Comparison of ENCODE assay signal across 2 cellular contexts in the genomic region with DNA sequence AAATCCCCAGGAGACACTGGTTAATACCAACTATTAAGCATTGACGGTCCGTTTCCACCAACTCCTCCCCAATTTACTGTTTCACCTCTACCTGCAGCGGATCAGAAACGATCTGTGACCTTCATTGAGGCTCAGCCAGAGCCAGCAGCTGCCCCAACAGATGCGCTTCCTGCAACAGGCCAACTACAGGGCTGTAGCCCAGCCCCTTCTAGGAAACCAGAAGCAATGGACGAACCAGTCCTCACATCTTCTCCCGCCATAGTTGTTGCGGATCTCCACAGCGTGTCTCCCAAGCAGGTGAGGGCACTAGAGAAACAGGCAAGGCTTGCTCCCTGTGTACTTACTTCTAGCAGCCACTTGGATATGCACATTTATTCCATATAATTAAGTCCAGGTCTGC.
TF ChIP-seq lines count a peak whose summit lies in the region.

No MANE protein-coding gene starts in this region.

TF ChIP-seq in WTC11, 78 proteins besides CTCF, POLR2A, EP300 and RAD21:
- TF ChIP-seq SMAD4 (CRISPR knock-in tag; IDR thresholded peaks at IDR 0.05): no peak
- TF ChIP-seq, protein P1, sequence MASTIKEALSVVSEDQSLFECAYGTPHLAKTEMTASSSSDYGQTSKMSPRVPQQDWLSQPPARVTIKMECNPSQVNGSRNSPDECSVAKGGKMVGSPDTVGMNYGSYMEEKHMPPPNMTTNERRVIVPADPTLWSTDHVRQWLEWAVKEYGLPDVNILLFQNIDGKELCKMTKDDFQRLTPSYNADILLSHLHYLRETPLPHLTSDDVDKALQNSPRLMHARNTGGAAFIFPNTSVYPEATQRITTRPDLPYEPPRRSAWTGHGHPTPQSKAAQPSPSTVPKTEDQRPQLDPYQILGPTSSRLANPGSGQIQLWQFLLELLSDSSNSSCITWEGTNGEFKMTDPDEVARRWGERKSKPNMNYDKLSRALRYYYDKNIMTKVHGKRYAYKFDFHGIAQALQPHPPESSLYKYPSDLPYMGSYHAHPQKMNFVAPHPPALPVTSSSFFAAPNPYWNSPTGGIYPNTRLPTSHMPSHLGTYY (CRISPR knock-in tag; IDR thresholded peaks at IDR 0.05): no peak
- no peak for TF ChIP-seq ATF1 (CRISPR knock-in tag; IDR thresholded peaks at IDR 0.05)
- TF ChIP-seq, protein P2, sequence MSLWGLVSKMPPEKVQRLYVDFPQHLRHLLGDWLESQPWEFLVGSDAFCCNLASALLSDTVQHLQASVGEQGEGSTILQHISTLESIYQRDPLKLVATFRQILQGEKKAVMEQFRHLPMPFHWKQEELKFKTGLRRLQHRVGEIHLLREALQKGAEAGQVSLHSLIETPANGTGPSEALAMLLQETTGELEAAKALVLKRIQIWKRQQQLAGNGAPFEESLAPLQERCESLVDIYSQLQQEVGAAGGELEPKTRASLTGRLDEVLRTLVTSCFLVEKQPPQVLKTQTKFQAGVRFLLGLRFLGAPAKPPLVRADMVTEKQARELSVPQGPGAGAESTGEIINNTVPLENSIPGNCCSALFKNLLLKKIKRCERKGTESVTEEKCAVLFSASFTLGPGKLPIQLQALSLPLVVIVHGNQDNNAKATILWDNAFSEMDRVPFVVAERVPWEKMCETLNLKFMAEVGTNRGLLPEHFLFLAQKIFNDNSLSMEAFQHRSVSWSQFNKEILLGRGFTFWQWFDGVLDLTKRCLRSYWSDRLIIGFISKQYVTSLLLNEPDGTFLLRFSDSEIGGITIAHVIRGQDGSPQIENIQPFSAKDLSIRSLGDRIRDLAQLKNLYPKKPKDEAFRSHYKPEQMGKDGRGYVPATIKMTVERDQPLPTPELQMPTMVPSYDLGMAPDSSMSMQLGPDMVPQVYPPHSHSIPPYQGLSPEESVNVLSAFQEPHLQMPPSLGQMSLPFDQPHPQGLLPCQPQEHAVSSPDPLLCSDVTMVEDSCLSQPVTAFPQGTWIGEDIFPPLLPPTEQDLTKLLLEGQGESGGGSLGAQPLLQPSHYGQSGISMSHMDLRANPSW (CRISPR knock-in tag; conservative IDR thresholded peaks at IDR 0.05; ENCODE audit: low read depth): no peak
- TF ChIP-seq, protein P3, sequence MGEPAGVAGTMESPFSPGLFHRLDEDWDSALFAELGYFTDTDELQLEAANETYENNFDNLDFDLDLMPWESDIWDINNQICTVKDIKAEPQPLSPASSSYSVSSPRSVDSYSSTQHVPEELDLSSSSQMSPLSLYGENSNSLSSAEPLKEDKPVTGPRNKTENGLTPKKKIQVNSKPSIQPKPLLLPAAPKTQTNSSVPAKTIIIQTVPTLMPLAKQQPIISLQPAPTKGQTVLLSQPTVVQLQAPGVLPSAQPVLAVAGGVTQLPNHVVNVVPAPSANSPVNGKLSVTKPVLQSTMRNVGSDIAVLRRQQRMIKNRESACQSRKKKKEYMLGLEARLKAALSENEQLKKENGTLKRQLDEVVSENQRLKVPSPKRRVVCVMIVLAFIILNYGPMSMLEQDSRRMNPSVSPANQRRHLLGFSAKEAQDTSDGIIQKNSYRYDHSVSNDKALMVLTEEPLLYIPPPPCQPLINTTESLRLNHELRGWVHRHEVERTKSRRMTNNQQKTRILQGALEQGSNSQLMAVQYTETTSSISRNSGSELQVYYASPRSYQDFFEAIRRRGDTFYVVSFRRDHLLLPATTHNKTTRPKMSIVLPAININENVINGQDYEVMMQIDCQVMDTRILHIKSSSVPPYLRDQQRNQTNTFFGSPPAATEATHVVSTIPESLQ (CRISPR knock-in tag; IDR thresholded peaks at IDR 0.05): no peak
- TF ChIP-seq, protein P4, sequence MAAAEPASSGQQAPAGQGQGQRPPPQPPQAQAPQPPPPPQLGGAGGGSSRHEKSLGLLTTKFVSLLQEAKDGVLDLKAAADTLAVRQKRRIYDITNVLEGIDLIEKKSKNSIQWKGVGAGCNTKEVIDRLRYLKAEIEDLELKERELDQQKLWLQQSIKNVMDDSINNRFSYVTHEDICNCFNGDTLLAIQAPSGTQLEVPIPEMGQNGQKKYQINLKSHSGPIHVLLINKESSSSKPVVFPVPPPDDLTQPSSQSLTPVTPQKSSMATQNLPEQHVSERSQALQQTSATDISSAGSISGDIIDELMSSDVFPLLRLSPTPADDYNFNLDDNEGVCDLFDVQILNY (CRISPR knock-in tag; IDR thresholded peaks at IDR 0.05): no peak
- TF ChIP-seq ZNF121 (CRISPR knock-in tag; IDR thresholded peaks at IDR 0.05): no peak
- no peak for TF ChIP-seq IRF2 (CRISPR knock-in tag; IDR thresholded peaks at IDR 0.05; ENCODE audit: borderline replicate concordance, low read depth)
- TF ChIP-seq ZBTB21 (CRISPR knock-in tag; IDR thresholded peaks at IDR 0.05; ENCODE audit: borderline replicate concordance): no peak
- no peak for TF ChIP-seq ZNF671 (CRISPR knock-in tag; IDR thresholded peaks at IDR 0.05)
- TF ChIP-seq ZNF232 (CRISPR knock-in tag; IDR thresholded peaks at IDR 0.05): no peak
- no peak for TF ChIP-seq ETV6 (CRISPR knock-in tag; IDR thresholded peaks at IDR 0.05)
- no peak for TF ChIP-seq GRHL2 (CRISPR knock-in tag; IDR thresholded peaks at IDR 0.05; ENCODE audit: insufficient replicate concordance, severe bottlenecking)
- TF ChIP-seq MXD4 (CRISPR knock-in tag; IDR thresholded peaks at IDR 0.05; ENCODE audit: borderline replicate concordance): no peak
- TF ChIP-seq FOXP1 (CRISPR knock-in tag; IDR thresholded peaks at IDR 0.05; ENCODE audit: borderline replicate concordance): no peak
- TF ChIP-seq, protein P5, sequence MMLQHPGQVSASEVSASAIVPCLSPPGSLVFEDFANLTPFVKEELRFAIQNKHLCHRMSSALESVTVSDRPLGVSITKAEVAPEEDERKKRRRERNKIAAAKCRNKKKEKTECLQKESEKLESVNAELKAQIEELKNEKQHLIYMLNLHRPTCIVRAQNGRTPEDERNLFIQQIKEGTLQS (CRISPR knock-in tag; conservative IDR thresholded peaks at IDR 0.05): no peak

TF ChIP-seq in H1, 55 proteins besides CTCF, POLR2A, EP300 and RAD21:
- TF ChIP-seq SIN3A (conservative IDR thresholded peaks at IDR 0.05 in 1 of 2, IDR thresholded peaks at IDR 0.05 in 1 of 2; ENCODE audit: low read depth in 1 of 2, low read length in 2 of 2) (no peak), TAF7 (optimal IDR thresholded peaks at IDR 0.05; ENCODE audit: borderline replicate concordance, low read depth, low read length) (no peak), KDM5A (IDR thresholded peaks at IDR 0.05; ENCODE audit: low read length) (no peak), CHD1 (IDR thresholded peaks at IDR 0.05; ENCODE audit: low read depth, low read length) (no peak), JUN (IDR thresholded peaks at IDR 0.05; ENCODE audit: low read depth, low read length) (no peak), POLR2AphosphoS5 (IDR thresholded peaks at IDR 0.05; ENCODE audit: low read depth, low read length) (no peak), SP4 (IDR thresholded peaks at IDR 0.05; ENCODE audit: low read length) (no peak), RNF2 (IDR thresholded peaks at IDR 0.05; ENCODE audit: borderline replicate concordance, low read depth, low read length, missing control alignments, poor library complexity, severe bottlenecking) (no peak), KDM1A (IDR thresholded peaks at IDR 0.05; ENCODE audit: borderline replicate concordance, low read length) (no peak), ZNF274 (IDR thresholded peaks at IDR 0.05; ENCODE audit: borderline replicate concordance, extremely low read depth, low read length) (no peak), SUZ12 (IDR thresholded peaks at IDR 0.05; ENCODE audit: low read length) (no peak)
